Comparison of ENCODE assay signal across 3 cellular contexts in genomic region chr14:91034372-91034771, GRCh38.
TF ChIP-seq lines count a peak whose summit lies in the region.

No MANE protein-coding gene starts in this region.

TF ChIP-seq in A549, 52 proteins besides CTCF, POLR2A, EP300 and RAD21:
- TF ChIP-seq MAFK (IDR thresholded peaks at IDR 0.05; ENCODE audit: partially characterized antibody): peak; percentile 5
TF ChIP-seq in A549: peak in this region for 1; not testable (repeated sequence) for 51.

TF ChIP-seq in WTC11, 78 proteins besides CTCF, POLR2A, EP300 and RAD21:
- peak; percentile 47 for TF ChIP-seq NFYB (CRISPR knock-in tag; conservative IDR thresholded peaks at IDR 0.05; ENCODE audit: low read depth)
TF ChIP-seq in WTC11: peak in this region for 1; not testable (repeated sequence) for 77.

TF ChIP-seq in K562, 482 proteins besides CTCF, POLR2A, EP300 and RAD21:
- TF ChIP-seq RBM25 (IDR thresholded peaks at IDR 0.05; ENCODE audit: low read depth, low read length, severe bottlenecking) (peak; percentile 53), ASH1L (IDR thresholded peaks at IDR 0.05; ENCODE audit: borderline replicate concordance, low read depth, partially characterized antibody) (peak; percentile 30), NFYB (IDR thresholded peaks at IDR 0.05; ENCODE audit: extremely low read depth, insufficient read length) (peak; percentile 81)
